Comparison of ENCODE assay signal across 26 cellular contexts in the genomic region with DNA sequence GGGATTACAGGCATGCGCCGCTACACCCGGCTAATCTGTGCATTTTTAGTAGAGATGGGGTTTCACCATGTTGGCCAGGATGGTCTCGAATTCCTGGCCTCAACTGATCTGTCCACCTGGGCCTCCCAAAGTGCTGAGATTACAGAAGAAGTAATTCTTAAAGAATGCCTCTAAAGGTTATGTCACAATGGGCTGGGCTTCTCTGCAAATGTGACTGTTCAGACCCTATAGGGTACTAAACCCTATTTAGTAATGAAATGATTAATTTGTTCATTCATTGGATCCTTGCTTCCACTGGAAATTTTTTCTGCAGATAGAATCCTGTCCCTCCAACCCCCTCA.
A peak's percentile ranks its signal among the peaks of the same experiment; 100 is the strongest.
DNase-seq lines count a peak whose midpoint lies in the region; ATAC-seq, FAIRE-seq and TF ChIP-seq lines count a peak whose summit lies in the region.
"Had no signal": no experiment of that assay in that cellular context is flagged by ENCODE, and none has a peak within 500 bp of the region (broad histone marks: within the 10 kb centered on the region; RNA-seq: fewer than 3 reads in every experiment).

No MANE protein-coding gene starts in this region.

- intact Hi-C loops in left ventricle myocardium inferior (cut with micrococcal nuclease) (no loop called here), left cardiac atrium (cut with DNase I) (no loop called here), Panc1 (cut with micrococcal nuclease; ENCODE audit: unreplicated experiment) (no loop called here)

- POLR2A ChIA-PET in Panc1 (lab: Charles Lee): no interaction called here

- no peak overlapping the region for H2AFZ ChIP-seq in keratinocyte (ENCODE audit: control insufficient read depth, low read length)
- H2AFZ ChIP-seq: parathyroid adenoma had no signal

- no peak for TF ChIP-seq CTCF in left ventricle myocardium inferior (IDR thresholded peaks at IDR 0.05; ENCODE audit: borderline replicate concordance)
- TF ChIP-seq CTCF in Panc1 (IDR thresholded peaks at IDR 0.05): no peak
- TF ChIP-seq CTCF in keratinocyte (optimal IDR thresholded peaks at IDR 0.05 in 1 of 3, IDR thresholded peaks at IDR 0.05 in 1 of 3, conservative IDR thresholded peaks at IDR 0.05 in 1 of 3; ENCODE audit: extremely low read depth in 1 of 3, insufficient read depth in 2 of 3, low read length in 3 of 3): no peak

- CTCF ChIA-PET in Panc1 (lab: Charles Lee): no interaction called here

- dilution Hi-C loops in keratinocyte (cut with MboI; ENCODE audit: extremely low pct_ligation_motif_present, low sequenced_read_pairs): no loop called here

- no peak overlapping the region for H3K4me2 ChIP-seq in keratinocyte (ENCODE audit: control insufficient read depth, extremely low read depth, insufficient read depth, low read depth, low read length)

- no peaks in the 10 kb centered on the region for H4K20me1 ChIP-seq in keratinocyte (ENCODE audit: control insufficient read depth, extremely low read depth, insufficient read depth, low read length)

- H3K27ac ChIP-seq in left ventricle myocardium inferior (replicated peaks) (peak overlapping the region; percentile 86), Panc1 (ENCODE audit: low read length) (peak overlapping the region; percentile 30; the same call in 1 of the 2 replicates), keratinocyte (ENCODE audit: control insufficient read depth, insufficient read depth, low read length) (peak overlapping the region; percentile 98), subcutaneous abdominal adipose tissue (ENCODE audit: low read depth, low read length) (peak overlapping the region; percentile 41)
- H3K27ac ChIP-seq: brain microvascular endothelial cell, parathyroid adenoma, vagina had no signal

- in situ Hi-C loops in Panc1 (cut with HindIII; ENCODE audit: low pct_unique_long_range_greater_than_20kb, low sequenced_read_pairs): no loop called here

- BruUV-seq in Panc1 (replicated peaks; lab: Mats Ljungman, UMichigan): no TSS peak

- no peak for FAIRE-seq in keratinocyte (lab: Jason Lieb, UNC)
- FAIRE-seq: GM12891, H54, kidney had no signal

- H3K27me3 ChIP-seq in left ventricle myocardium inferior (ENCODE audit: low read depth) (no peaks in the 10 kb centered on the region), Panc1 (ENCODE audit: control insufficient read depth, insufficient read depth, low read length) (no peaks in the 10 kb centered on the region), keratinocyte (ENCODE audit: control insufficient read depth, extremely low read depth, insufficient read depth, low read length) (no peaks in the 10 kb centered on the region), subcutaneous abdominal adipose tissue (ENCODE audit: control insufficient read depth in 5 of 5, insufficient read depth in 4 of 5, low read length in 5 of 5) (no peaks in the 10 kb centered on the region)
- H3K27me3 ChIP-seq: BE2C, brain microvascular endothelial cell, spleen, vagina had no signal

- H3K4me1 ChIP-seq in left ventricle myocardium inferior: peaks cover 81% of the 10 kb centered on the region
- peaks cover 14% of the 10 kb centered on the region for H3K4me1 ChIP-seq in Panc1 (ENCODE audit: control insufficient read depth, insufficient read depth, low read length)
- peaks cover 35% of the 10 kb centered on the region for H3K4me1 ChIP-seq in keratinocyte (ENCODE audit: control insufficient read depth, extremely low read depth, insufficient read depth, low read length)
- peaks cover 0 to 28% (median 19%) of the 10 kb centered on the region in 5 donors for H3K4me1 ChIP-seq in subcutaneous abdominal adipose tissue (ENCODE audit: control insufficient read depth in 5 of 5, insufficient read depth in 5 of 5, low read length in 5 of 5)
- H3K4me1 ChIP-seq: parathyroid adenoma, vagina had no signal

- DNase-seq in left ventricle myocardium inferior (no peak), left cardiac atrium (no peak), Panc1 (ENCODE audit: low read depth, low spot score) (no peak), keratinocyte (ENCODE audit: low read depth, low spot score) (no peak), HPDE6-E6E7 (ENCODE audit: extremely low spot score) (no peak), HK-2 (ENCODE audit: unreplicated experiment) (no peak), NCI-H2081 treated with DMSO at 0.1 percent for 48 hours (lab: John Stamatoyannopoulos, UW) (no peak)
- DNase-seq: activated CD4-positive, alpha-beta T cell treated with anti-CD3 and anti-CD28 coated beads for 36 hours; activated CD8-positive, alpha-beta T cell treated with anti-CD3 and anti-CD28 coated beads, Interleukin-2, amount 10 ng/mL, durations not matched to agents 7 days and 5 days; activated naive CD4-positive, alpha-beta T cell treated with anti-CD3 and anti-CD28 coated beads, Interleukin-2, amount 50 U/mL, for 16 hours; BE2C; brain microvascular endothelial cell; DMS53; glutamatergic neuron; kidney; NCI-H1930; NCI-H524 treated with DMSO at 0.1 percent for 48 hours; SHP77 treated with DMSO at 0.1 percent for 48 hours; spleen; stimulated activated naive CD8-positive, alpha-beta T cell treated with anti-CD3 and anti-CD28 coated beads, Interleukin-15, amount 100 ng/mL, for 72 hours had no signal

- peaks cover 9% of the 10 kb centered on the region for H3K9me3 ChIP-seq in left ventricle myocardium inferior (replicated peaks)
- H3K9me3 ChIP-seq in Panc1 (ENCODE audit: control insufficient read depth, insufficient read depth, low read depth, low read length): no peaks in the 10 kb centered on the region
- H3K9me3 ChIP-seq in keratinocyte (ENCODE audit: control insufficient read depth, low read depth, low read length): no peaks in the 10 kb centered on the region
- no peaks in the 10 kb centered on the region for H3K9me3 ChIP-seq in subcutaneous abdominal adipose tissue (ENCODE audit: control insufficient read depth in 5 of 5, low read length in 5 of 5)
- H3K9me3 ChIP-seq: BE2C, vagina had no signal

- no peak for ATAC-seq in left cardiac atrium
- ATAC-seq in Panc1: no peak
- ATAC-seq: activated CD4-positive, alpha-beta T cell treated with anti-CD3 and anti-CD28 coated beads for 36 hours; activated CD8-positive, alpha-beta T cell treated with anti-CD3 and anti-CD28 coated beads, Interleukin-2, amount 10 ng/mL, durations not matched to agents 7 days and 5 days; activated T-helper 17 cell treated with anti-CD3 and anti-CD28 coated beads, Interleukin-2, amount 50 U/mL, for 72 hours; stimulated activated naive CD8-positive, alpha-beta T cell treated with anti-CD3 and anti-CD28 coated beads, Interleukin-15, amount 100 ng/mL, for 72 hours had no signal

- no peak overlapping the region for H3K4me3 ChIP-seq in left ventricle myocardium inferior
- H3K4me3 ChIP-seq in Panc1 (ENCODE audit: low read depth in 2 of 2, low read length in 2 of 2): no peak overlapping the region
- H3K4me3 ChIP-seq in keratinocyte (ENCODE audit: control insufficient read depth in 2 of 3, extremely low read depth in 1 of 3, insufficient read depth in 2 of 3, low read depth in 1 of 3, low read length in 3 of 3): no peak overlapping the region
- H3K4me3 ChIP-seq in subcutaneous abdominal adipose tissue (ENCODE audit: low read depth in 1 of 5, low read length in 5 of 5): no peak overlapping the region
- H3K4me3 ChIP-seq: spleen, vagina had no signal

- H3K9me1 ChIP-seq in keratinocyte (ENCODE audit: control insufficient read depth, extremely low read depth, insufficient read depth, low read length): no peaks in the 10 kb centered on the region

- no peaks in the 10 kb centered on the region for H3K36me3 ChIP-seq in left ventricle myocardium inferior
- no peaks in the 10 kb centered on the region for H3K36me3 ChIP-seq in Panc1 (ENCODE audit: control insufficient read depth, insufficient read depth, low read length)
- peaks cover 0 to 3% of the 10 kb centered on the region in 2 experiments for H3K36me3 ChIP-seq in keratinocyte (ENCODE audit: control insufficient read depth in 2 of 2, extremely low read depth in 1 of 2, insufficient read depth in 2 of 2, low read length in 2 of 2)
- H3K36me3 ChIP-seq in subcutaneous abdominal adipose tissue (ENCODE audit: control insufficient read depth in 5 of 5, insufficient read depth in 5 of 5, low read length in 5 of 5): peaks cover 0 to 7% (median 0%) of the 10 kb centered on the region in 5 donors
- H3K36me3 ChIP-seq: BE2C, brain microvascular endothelial cell, vagina had no signal

- no peaks in the 10 kb centered on the region for H3K79me2 ChIP-seq in keratinocyte (ENCODE audit: control insufficient read depth, insufficient read depth, low read length)

- H3K9ac ChIP-seq in keratinocyte (ENCODE audit: control insufficient read depth, extremely low read depth, insufficient read depth, low read length) (peak overlapping the region; percentile 83), subcutaneous abdominal adipose tissue (ENCODE audit: low read length in 5 of 5) (no peak overlapping the region)
- H3K9ac ChIP-seq: parathyroid adenoma had no signal

Comparison
In these comparisons a context has a peak if more than half of its experiments do, and no peak if none do; other contexts are left out.
1. H3K27ac ChIP-seq: peak in every context shown above with its lines; median percentile 98 in keratinocyte; 86 in left ventricle myocardium inferior; 41 in subcutaneous abdominal adipose tissue; 30 in Panc1.